ENCODE assay signal across 26 cellular contexts in genomic region chr9:35374910-35375309, GRCh38.
"Had no signal": no experiment of that assay in that cellular context is flagged by ENCODE, and none has a peak within 500 bp of the region (broad histone marks: within the 10 kb centered on the region; RNA-seq: fewer than 3 reads in every experiment).

No MANE protein-coding gene starts in this region.

- H3K9me3 ChIP-seq: ovary, right atrium auricular region, right lobe of liver, sigmoid colon, stomach, thoracic aorta, thyroid gland, tibial nerve, upper lobe of left lung, vagina had no signal

- H3K36me3 ChIP-seq: neural progenitor cell, ovary had no signal

- H3K4me1 ChIP-seq: neural progenitor cell, parathyroid adenoma, right lobe of liver, sigmoid colon, stomach, thyroid gland, tibial nerve, upper lobe of left lung, vagina had no signal

- DNase-seq: naive thymus-derived CD4-positive, alpha-beta T cell; natural killer cell; occipital lobe; ovary; posterior cingulate gyrus; retina; right lobe of liver; sigmoid colon; small intestine; stimulated activated CD4-positive, alpha-beta T cell treated with anti-CD3 and anti-CD28 coated beads, Interleukin-15, amount 100 ng/mL, for 24 hours; stimulated activated CD4-positive, alpha-beta T cell treated with anti-CD3 and anti-CD28 coated beads, Interleukin-2, amount 100 ng/mL, for 24 hours; stimulated activated CD4-positive, alpha-beta T cell treated with anti-CD3 and anti-CD28 coated beads, Interleukin-2, amount 100 ng/mL, for 48 hours; stimulated activated CD4-positive, alpha-beta T cell treated with anti-CD3 and anti-CD28 coated beads, Interleukin-4, amount 100 ng/mL, for 24 hours; stimulated activated naive B cell treated with anti-CD40 and anti-IgM and Interleukin-4, amounts not matched to agents 10 μg/mL and 1 μg/mL and 100 μg/mL, for 72 hours; stimulated activated naive CD4-positive, alpha-beta T cell treated with Interleukin-2 at 50 U/mL for 16 hours; stomach; thyroid gland; trophoblast cell; upper lobe of left lung had no signal

- H3K9ac ChIP-seq: neural progenitor cell, parathyroid adenoma had no signal

- H3K4me3 ChIP-seq: neural progenitor cell, ovary, right atrium auricular region, right lobe of liver, sigmoid colon, stomach, thoracic aorta, thyroid gland, tibial nerve, upper lobe of left lung, vagina had no signal

- ATAC-seq: naive thymus-derived CD4-positive, alpha-beta T cell; natural killer cell; right lobe of liver; stimulated activated effector memory CD8-positive, alpha-beta T cell treated with anti-CD3 and anti-CD28 coated beads, Interleukin-12 subunit alpha, Interleukin-12 subunit beta, amount 100 ng/mL, for 72 hours; stimulated activated naive B cell treated with anti-CD40 and anti-IgM and Interleukin-4, amounts not matched to agents 10 μg/mL and 1 μg/mL and 100 μg/mL, for 72 hours had no signal

- H3K27me3 ChIP-seq: neural progenitor cell, ovary, right atrium auricular region, right lobe of liver, sigmoid colon, stomach, thyroid gland, tibial nerve, upper lobe of left lung, vagina had no signal

- H3K27ac ChIP-seq: neural progenitor cell, ovary, parathyroid adenoma, right atrium auricular region, right lobe of liver, sigmoid colon, stomach, thoracic aorta, thyroid gland, tibial nerve, upper lobe of left lung, vagina had no signal
